ENCODE assay signal across 8 cellular contexts in the genomic region with DNA sequence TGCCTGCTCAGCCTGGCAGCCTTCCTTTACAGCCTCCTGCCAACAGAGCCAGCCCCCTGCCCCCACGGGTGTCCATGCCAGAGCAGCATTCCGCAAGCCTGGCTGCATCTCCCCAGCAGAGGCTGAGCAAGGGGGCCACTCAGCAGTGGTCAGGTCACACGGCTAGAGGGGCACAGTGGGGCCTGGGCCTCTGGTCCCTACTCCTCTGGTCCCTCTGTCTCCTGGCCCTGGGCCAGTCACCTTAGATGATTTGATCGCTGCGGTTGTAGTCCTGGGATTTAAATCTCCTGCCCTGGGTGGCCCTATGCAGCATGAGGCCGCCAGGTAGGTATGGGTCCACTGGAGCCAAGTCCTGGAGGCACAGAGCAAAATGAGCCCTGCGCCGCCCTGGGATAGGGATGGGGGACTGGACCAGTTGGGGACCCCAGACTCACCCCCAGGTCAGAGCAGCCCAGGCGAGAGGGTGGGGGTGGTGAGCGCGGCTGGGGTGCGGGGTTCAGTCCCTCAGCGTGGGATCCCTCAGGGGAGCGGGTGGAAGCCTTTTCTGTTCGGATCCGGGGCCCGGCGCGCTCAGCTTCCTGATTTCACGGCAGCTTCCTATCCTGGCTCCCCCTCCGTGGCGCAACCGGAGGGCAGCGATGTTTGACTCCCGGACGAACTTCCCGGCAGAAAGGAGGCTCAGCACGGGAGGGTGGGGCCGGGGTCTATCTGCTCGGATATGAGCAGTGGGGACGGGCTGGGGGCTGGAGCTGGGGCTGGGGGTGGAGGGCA. TPM values are rescaled to one million over a fixed set of nuclear protein-coding genes. Genes with fewer than 3 reads are reported as not detected.
DNase-seq lines count a peak whose midpoint lies in the region; ATAC-seq, FAIRE-seq and TF ChIP-seq lines count a peak whose summit lies in the region.

Gene ZBTB47 (plus strand): TSS at position 138 of the 771 bp plus-strand sequence. CDS start 4,659 bp downstream, outside the sequence.

- CTCF ChIA-PET in H1 (lab: Charles Lee; ENCODE audit: partially characterized antibody), result interaction anchor here (0.8 to 2.0 kb wide), 6 partner anchors 26 to 104 kb away, joined by 3 to 7 read pairs (median 3); no protein-coding TSS in a partner anchor

- peaks cover 0 to 2% of the 10 kb centered on the region in 2 experiments for H4K20me1 ChIP-seq in H1 (replicated peaks in 1 of 2; ENCODE audit: control insufficient read depth in 1 of 2, insufficient read depth in 2 of 2, low read length in 2 of 2)

- peak within 1 kb of the TSS; percentile 90 for H3K18ac ChIP-seq in H1 (ENCODE audit: extremely low read depth, low read length)

- FAIRE-seq in H1 (lab: Jason Lieb, UNC) (no peak), GM19239 (lab: Jason Lieb, UNC) (no peak)

- H3K4me2 ChIP-seq in H1 (ENCODE audit: insufficient read depth in 1 of 2, low read depth in 2 of 2, low read length in 2 of 2), result peak within 1 kb of the TSS; percentile 53 to 91

- 0 out of 2 replicates have a peak within 1 kb of the TSS, but pooled peaks have one; percentile 0 for H2BK20ac ChIP-seq in H1 (ENCODE audit: low read length)

- peak within 1 kb of the TSS; percentile 7; the same call in 1 of the 2 replicates for H2AK5ac ChIP-seq in H1 (ENCODE audit: low read depth, low read length)

- H3K36me3 ChIP-seq in SJCRH30, result no peaks in the 10 kb centered on the region; the same call in 1 of the 2 replicates
- peaks cover 0 to 3% (median under 1%) of the 10 kb centered on the region in 4 experiments; a peak in 3 of 8 replicates for H3K36me3 ChIP-seq in H1 (ENCODE audit: control insufficient read depth in 2 of 4, insufficient read depth in 4 of 4, low read length in 3 of 4)
- H3K36me3 ChIP-seq in lung (ENCODE audit: control insufficient read depth in 2 of 2, insufficient read depth in 2 of 2, low read length in 2 of 2), result peaks cover 0 to 12% of the 10 kb centered on the region in 2 donors

- H3K79me1 ChIP-seq in H1 (ENCODE audit: low read depth, low read length), result 0 out of 2 replicates have a peak, but pooled peaks cover 2% of the 10 kb centered on the region

- TF ChIP-seq EP300 in H1 (IDR thresholded peaks at IDR 0.05; ENCODE audit: borderline replicate concordance in 1 of 2, low read depth in 2 of 2, low read length in 2 of 2), result no peak

- H3K9me3 ChIP-seq in SJCRH30 (replicated peaks) (no peaks in the 10 kb centered on the region), H1 (ENCODE audit: insufficient read depth in 2 of 2, low read depth in 1 of 2, low read length in 1 of 2) (no peaks in the 10 kb centered on the region), lung (ENCODE audit: control insufficient read depth in 2 of 2, insufficient read depth in 1 of 2, low read length in 1 of 2) (no peaks in the 10 kb centered on the region)

- H3K23me2 ChIP-seq in H1 (ENCODE audit: low read depth, low read length), result peaks cover 3% of the 10 kb centered on the region; the same call in 1 of the 2 replicates

- no peak within 1 kb of the TSS for H2BK120ac ChIP-seq in H1 (replicated peaks; ENCODE audit: low read depth, low read length)

- WGBS in H1 (ENCODE audit: extremely low coverage in 1 of 2, insufficient coverage in 1 of 2, insufficient read length in 1 of 2, insufficient replicate concordance in 2 of 2, low coverage in 1 of 2, low lambda C conversion rate in 2 of 2, missing lambda C conversion rate in 1 of 2), 2 experiments, result 30% methylated on average over 9 of the region's 31 CpGs; no CpG with 5 or more reads in 1 of the 2 experiments
- WGBS in lung, 2 donors, result 6 to 8% methylated on average over 25 to 31 of the region's 31 CpGs

- H3K9ac ChIP-seq in H1 (replicated peaks in 1 of 4; ENCODE audit: extremely low read depth in 1 of 4, low read depth in 3 of 4, low read length in 3 of 4), result peak within 1 kb of the TSS; percentile 21 to 92 (median 71); a peak in 6 of 7 replicates

- H4K8ac ChIP-seq in H1 (ENCODE audit: extremely low read depth, insufficient read depth, low read length), result peak within 1 kb of the TSS; percentile 87

- H3K27ac ChIP-seq in SJCRH30, result peak within 1 kb of the TSS; percentile 92
- H3K27ac ChIP-seq in H1 (ENCODE audit: low read depth, low read length), result no peak within 1 kb of the TSS; the same call in 1 of the 2 replicates
- peak within 1 kb of the TSS; percentile 90 to 97 for H3K27ac ChIP-seq in lung (ENCODE audit: low read depth in 1 of 2, low read length in 1 of 2)
- H3K27ac ChIP-seq in temporal lobe (ENCODE audit: low read depth, low read length), result peak within 1 kb of the TSS; percentile 93

- no peak for TF ChIP-seq RAD21 in H1 (IDR thresholded peaks at IDR 0.05 in 1 of 2, conservative IDR thresholded peaks at IDR 0.05 in 1 of 2; ENCODE audit: low read depth in 2 of 2, low read length in 2 of 2)

- H3K23ac ChIP-seq in H1 (ENCODE audit: insufficient read length), result no peak within 1 kb of the TSS

- H2BK12ac ChIP-seq in H1 (ENCODE audit: low read depth, low read length), result peak within 1 kb of the TSS; percentile 56; the same call in 1 of the 2 replicates

- peak within 1 kb of the TSS; percentile 66 for H2BK5ac ChIP-seq in H1 (ENCODE audit: low read depth, low read length)

- peak within 1 kb of the TSS; percentile 58 for H4K91ac ChIP-seq in H1 (replicated peaks; ENCODE audit: insufficient read length, low read length)

- peak; percentile 18 for DNase-seq in A172 (ENCODE audit: low spot score)
- DNase-seq in GM12864 (ENCODE audit: low read depth), result no peak
- DNase-seq in SJCRH30, result peak; percentile 26 to 36
- DNase-seq in H1 (ENCODE audit: low read depth in 1 of 2, low spot score in 2 of 2), result peak in 1 of 2 experiments; percentile 58
- peak; percentile 70 for DNase-seq in lung (ENCODE audit: low spot score)
- no peak for DNase-seq in GM19239 (ENCODE audit: insufficient read length, low spot score)
- DNase-seq in activated CD4-positive, alpha-beta T cell treated with anti-CD3 and anti-CD28 coated beads, Interleukin-2, amount 50 U/mL, for 4 hours, result no peak

- H3K56ac ChIP-seq in H1 (replicated peaks; ENCODE audit: insufficient read length, low read depth, low read length), result peak within 1 kb of the TSS; percentile 50

- TF ChIP-seq CTCF in GM12864 (IDR thresholded peaks at IDR 0.05; ENCODE audit: low read depth, low read length, missing control alignments) (no peak), H1 (IDR thresholded peaks at IDR 0.05; ENCODE audit: control extremely low read depth in 1 of 3, insufficient read depth in 1 of 3, low read depth in 1 of 3, low read length in 3 of 3) (no peak), lung (IDR thresholded peaks at IDR 0.05; ENCODE audit: control extremely low read depth, extremely low read depth) (no peak)

- peaks cover 7% of the 10 kb centered on the region for H3K4me1 ChIP-seq in SJCRH30
- H3K4me1 ChIP-seq in H1 (replicated peaks in 1 of 4; ENCODE audit: control insufficient read depth in 3 of 4, insufficient read depth in 4 of 4, low read length in 3 of 4), result peaks cover 6 to 35% (median 29%) of the 10 kb centered on the region in 4 experiments
- H3K4me1 ChIP-seq in lung (ENCODE audit: control insufficient read depth in 2 of 2, insufficient read depth in 2 of 2, low read length in 2 of 2), result peaks cover 3 to 23% of the 10 kb centered on the region in 2 donors

- H3K4me3 ChIP-seq in GM12864 (ENCODE audit: low read depth, low read length) (peak within 1 kb of the TSS; percentile 33), SJCRH30 (peak within 1 kb of the TSS; percentile 88), H1 (ENCODE audit: extremely low read depth in 1 of 4, insufficient read depth in 2 of 4, low read depth in 3 of 4, low read length in 4 of 4) (peak within 1 kb of the TSS; percentile 48 to 74 (median 52)), lung (peak within 1 kb of the TSS; percentile 75)

- H3K27me3 ChIP-seq in SJCRH30 (no peaks in the 10 kb centered on the region), H1 (replicated peaks in 1 of 4; ENCODE audit: control insufficient read depth in 3 of 4, extremely low read depth in 1 of 4, insufficient read depth in 3 of 4, low read length in 3 of 4) (no peaks in the 10 kb centered on the region), lung (ENCODE audit: control insufficient read depth, insufficient read depth) (no peaks in the 10 kb centered on the region)

- H2AFZ ChIP-seq in H1 (ENCODE audit: low read length), result no peak within 1 kb of the TSS

- no peak within 1 kb of the TSS for H3K14ac ChIP-seq in H1 (ENCODE audit: insufficient read length)

- H3K79me2 ChIP-seq in H1 (ENCODE audit: control insufficient read depth in 1 of 2, insufficient read depth in 2 of 2, low read length in 2 of 2), result no peaks in the 10 kb centered on the region

- H2BK15ac ChIP-seq in H1 (ENCODE audit: low read length), result peak within 1 kb of the TSS; percentile 97

- POLR2A ChIA-PET in H1 (lab: Charles Lee; ENCODE audit: partially characterized antibody), result interaction anchor here (0.9 to 3.3 kb wide), 5 partner anchors 12 to 96 kb away, joined by 3 to 13 read pairs (median 4); partner anchors contain the start of gene NKTR

- peak; percentile 12 for ATAC-seq in lung (ENCODE audit: insufficient read depth, low FRiP score)

- TF ChIP-seq POLR2A in H1 (IDR thresholded peaks at IDR 0.05; ENCODE audit: control extremely low read depth in 1 of 2, low read depth in 2 of 2, low read length in 2 of 2), result no peak

- H3K4ac ChIP-seq in H1 (replicated peaks; ENCODE audit: insufficient read length, low read depth, low read length), result no peak within 1 kb of the TSS

- H4K5ac ChIP-seq in H1 (ENCODE audit: insufficient read length, low read depth, low read length), result no peak within 1 kb of the TSS

TF ChIP-seq in H1, 55 proteins besides CTCF, POLR2A, EP300 and RAD21 (continues in another document):
- no peak for TF ChIP-seq SIX5 (IDR thresholded peaks at IDR 0.05; ENCODE audit: low read depth, low read length)
- no peak for TF ChIP-seq BRCA1 (IDR thresholded peaks at IDR 0.05; ENCODE audit: low read depth, low read length)
- TF ChIP-seq KDM4A (IDR thresholded peaks at IDR 0.05; ENCODE audit: low read depth, low read length, severe bottlenecking), result no peak
- no peak for TF ChIP-seq NANOG (IDR thresholded peaks at IDR 0.05; ENCODE audit: insufficient read depth, low read depth, low read length, poor library complexity, severe bottlenecking)
- TF ChIP-seq FOSL1 (IDR thresholded peaks at IDR 0.05; ENCODE audit: insufficient read depth, low read depth, low read length), result no peak

RNA-seq across cellular contexts. Expression of gene ZBTB47, which starts in this region (rescaled TPM):
- 16.7 and 17.9 TPM in 2 replicates for total RNA-seq in A172 (2014; rRNA removed; shearing (Covaris generic))
- total RNA-seq in SJCRH30 (2014; rRNA removed; shearing (Covaris generic)), result 3.5 and 4.0 TPM in 2 replicates
- total RNA-seq in H1 (2021; fragmentation: NEBNext Ultra II Directional; extraction: Animal tissue kit (Norgen Biotek cat#: 25700)), result 4.0 and 4.1 TPM in 2 replicates
- polyA plus RNA-seq in H1 (2011; rRNA removed) (2.8 and 3.7 TPM in 2 replicates), lung (10 to 100 TPM; 12.0 to 19.6 TPM)
- polyA plus RNA-seq in H1 (2011; cell fraction: cytosol; rRNA removed), result 3.4 TPM
- 6.1 TPM for polyA plus RNA-seq in H1 (2011; cell fraction: nucleus; rRNA removed)
- polyA plus RNA-seq in H1 (2012, experiment 1 of 2), result 1.8 to 3.5 TPM (median 2.6 TPM) in 4 replicates
- 1.3 TPM for polyA plus RNA-seq in H1 (2012, experiment 2 of 2)
- polyA plus RNA-seq in H1 (2013, experiment 1 of 2), result 1.3 TPM
- polyA plus RNA-seq in H1 (2013, experiment 2 of 2), result 1.3 TPM
- polyA minus RNA-seq in H1 (2011; rRNA and poly(A)+ RNA removed), result 3.6 and 5.6 TPM in 2 replicates
- 2.4 TPM for polyA minus RNA-seq in H1 (2011; cell fraction: cytosol; rRNA and poly(A)+ RNA removed)
- 6.8 TPM for polyA minus RNA-seq in H1 (2011; cell fraction: nucleus; rRNA and poly(A)+ RNA removed)
- total RNA-seq in lung (10 to 100 TPM in 1 of 2 donors, 1 to 10 TPM in 1; 8.6 to 34.1 TPM), temporal lobe (14.0 TPM)

Comparison
In these comparisons a context has a peak if more than half of its experiments do, and no peak if none do; other contexts are left out.
1. DNase-seq: peak in A172 (single experiment), SJCRH30 (2 of 2) and lung (single experiment); none in GM12864 (single experiment), GM19239 (single experiment) and activated CD4-positive, alpha-beta T cell treated with anti-CD3 and anti-CD28 coated beads, Interleukin-2, amount 50 U/mL, for 4 hours (0 of 2).
2. H3K4me3 ChIP-seq: peak in every context shown above with its lines; median percentile 88 in SJCRH30; 75 in lung; 52 in H1; 33 in GM12864.